In genomic region chr11:15446929-15447328, GRCh38 we compare ENCODE assay signal across 17 cellular contexts.
DNase-seq lines count a peak whose midpoint lies in the region; ATAC-seq and TF ChIP-seq lines count a peak whose summit lies in the region.
"Had no signal": no experiment of that assay in that cellular context is flagged by ENCODE, and none has a peak within 500 bp of the region (broad histone marks: within the 10 kb centered on the region; RNA-seq: fewer than 3 reads in every experiment).

No MANE protein-coding gene starts in this region.

- no peak overlapping the region for H3K9ac ChIP-seq in HUES64 (ENCODE audit: low read depth, low read length)
- no peak overlapping the region for H3K9ac ChIP-seq in neural cell (ENCODE audit: low read length)
- H3K9ac ChIP-seq: BLaER1 had no signal

- H3K9me2 ChIP-seq in GM23338 (ENCODE audit: insufficient read depth) (no peaks in the 10 kb centered on the region; the same call in 1 of the 2 replicates), neural cell (ENCODE audit: insufficient read depth, low read length) (no peaks in the 10 kb centered on the region)

- in situ Hi-C loops in GM13977 (cut with MboI; ENCODE audit: low pct_unique_long_range_greater_than_20kb, low sequenced_read_pairs, unreplicated experiment) = no loop called here

- no peak for DNase-seq in GM23338 (ENCODE audit: low spot score)
- DNase-seq in WTC11 (ENCODE audit: low spot score) = no peak
- no peak for DNase-seq in SKM-1 treated with dmso at 0.1 percent for 144 hours (lab: John Stamatoyannopoulos, UW; ENCODE audit: unreplicated experiment)
- no peak for DNase-seq in SHP77 (lab: John Stamatoyannopoulos, UW)
- no peak for DNase-seq in GM13977 (ENCODE audit: low spot score)
- no peak for DNase-seq in cardiac septum (ENCODE audit: low spot score)
- DNase-seq: 8988T; CD4-positive, alpha-beta memory T cell; DMS153; DMS79; GDM1; IMR-90 had no signal

- H3F3A ChIP-seq in GM23338 (replicated peaks; ENCODE audit: low read depth) (no peaks in the 10 kb centered on the region), neural cell (ENCODE audit: insufficient read depth, low read length, poor library complexity, severe bottlenecking) (peaks cover 3% of the 10 kb centered on the region)

- H2AFZ ChIP-seq in GM23338 (peak overlapping the region; percentile 47; the same call in 1 of the 2 replicates), neural cell (ENCODE audit: low read depth, low read length) (no peak overlapping the region)

- H4K20me1 ChIP-seq in GM23338 (replicated peaks; ENCODE audit: insufficient read depth) (no peaks in the 10 kb centered on the region), neural cell (ENCODE audit: insufficient read depth) (no peaks in the 10 kb centered on the region)
- H4K20me1 ChIP-seq: BLaER1 had no signal

- TF ChIP-seq CTCF in GM23338 (conservative IDR thresholded peaks at IDR 0.05; ENCODE audit: low read depth in 2 of 2) = no peak
- TF ChIP-seq CTCF in WTC11 (IDR thresholded peaks at IDR 0.05) = no peak
- TF ChIP-seq CTCF in neural cell (IDR thresholded peaks at IDR 0.05; ENCODE audit: poor library complexity, severe bottlenecking) = no peak
- no peak for TF ChIP-seq CTCF in GM13977 (IDR thresholded peaks at IDR 0.05; ENCODE audit: extremely low read depth, insufficient read depth, missing control alignments)

- 45% methylated on average over 3 of the region's 3 CpGs for WGBS in HUES64

- no peak overlapping the region for H3K27ac Mint-ChIP-seq in GM23338
- no peak overlapping the region for H3K27ac Mint-ChIP-seq in WTC11
- H3K27ac Mint-ChIP-seq: CD4-positive, alpha-beta memory T cell had no signal

- H3K4me2 ChIP-seq in GM23338 (no peak overlapping the region), neural cell (ENCODE audit: low read length) (no peak overlapping the region)
- H3K4me2 ChIP-seq: BLaER1 had no signal

- no peaks in the 10 kb centered on the region for H3K9me3 ChIP-seq in HUES64 (ENCODE audit: insufficient read depth, low read depth, low read length)
- no peaks in the 10 kb centered on the region for H3K9me3 ChIP-seq in neural cell (ENCODE audit: low read length)
- H3K9me3 ChIP-seq: BLaER1, HAP-1 had no signal

- POLR2A ChIA-PET in WTC11 (lab: Charles Lee) = no interaction called here

- intact Hi-C loops in cardiac septum (cut with DNase I) = no loop called here

- H3K27me3 ChIP-seq in GM23338 (ENCODE audit: insufficient read depth) (no peaks in the 10 kb centered on the region), HUES64 (ENCODE audit: insufficient read depth, low read length) (no peaks in the 10 kb centered on the region), neural cell (ENCODE audit: insufficient read depth, low read depth, low read length) (no peaks in the 10 kb centered on the region)
- H3K27me3 ChIP-seq: BLaER1 had no signal

- H3K36me3 ChIP-seq in GM23338 (ENCODE audit: insufficient read depth) (no peaks in the 10 kb centered on the region), HUES64 (ENCODE audit: insufficient read depth, low read length) (no peaks in the 10 kb centered on the region), neural cell (ENCODE audit: insufficient read depth, low read length) (no peaks in the 10 kb centered on the region)
- H3K36me3 ChIP-seq: BLaER1, HAP-1 had no signal

- no peak overlapping the region for H3K4me3 Mint-ChIP-seq in GM23338
- no peak overlapping the region for H3K4me3 Mint-ChIP-seq in WTC11
- H3K4me3 Mint-ChIP-seq: CD14-positive monocyte; CD4-positive, alpha-beta memory T cell had no signal

- H3K27me3 Mint-ChIP-seq in GM23338 (ENCODE audit: insufficient read depth, low read depth, poor library complexity) (no peaks in the 10 kb centered on the region), WTC11 (ENCODE audit: low read depth) (no peaks in the 10 kb centered on the region; the same call in 1 of the 2 replicates)
- H3K27me3 Mint-ChIP-seq: CD4-positive, alpha-beta memory T cell had no signal

- H3K9me3 Mint-ChIP-seq in GM23338 (no peaks in the 10 kb centered on the region), WTC11 (peaks cover 8% of the 10 kb centered on the region)

- CTCF ChIA-PET in WTC11 (lab: Charles Lee) = interaction anchor here (1.4 kb wide), 1 partner anchor 203 kb away, joined by 3 read pairs; no protein-coding TSS in a partner anchor

- no peaks in the 10 kb centered on the region for H3K79me2 ChIP-seq in GM23338 (replicated peaks; ENCODE audit: insufficient read depth)
- H3K79me2 ChIP-seq in neural cell (replicated peaks; ENCODE audit: insufficient read depth, low read length) = no peaks in the 10 kb centered on the region

- H3K36me3 Mint-ChIP-seq in GM23338 (ENCODE audit: low read depth) (no peaks in the 10 kb centered on the region), WTC11 (no peaks in the 10 kb centered on the region)
- H3K36me3 Mint-ChIP-seq: CD14-positive monocyte; CD4-positive, alpha-beta memory T cell had no signal

- H3K4me1 Mint-ChIP-seq in GM23338 (peaks cover 8% of the 10 kb centered on the region; the same call in 2 of the 3 replicates), WTC11 (peaks cover 10% of the 10 kb centered on the region)
- H3K4me1 Mint-ChIP-seq: CD14-positive monocyte; CD4-positive, alpha-beta memory T cell had no signal

- ATAC-seq in GM23338 = peak; percentile 68
- peak; percentile 60 for ATAC-seq in WTC11

- no peak for TF ChIP-seq RAD21 in neural cell (conservative IDR thresholded peaks at IDR 0.05)

- no peaks in the 10 kb centered on the region for H3K4me1 ChIP-seq in GM23338 (ENCODE audit: insufficient read depth)
- 0 out of 2 replicates have a peak, but pooled peaks cover 6% of the 10 kb centered on the region for H3K4me1 ChIP-seq in HUES64 (ENCODE audit: insufficient read depth, low read length)
- H3K4me1 ChIP-seq: BLaER1, HAP-1 had no signal

- TF ChIP-seq EP300 in neural cell (conservative IDR thresholded peaks at IDR 0.05; ENCODE audit: poor library complexity, severe bottlenecking) = peak; percentile 55

- no peak overlapping the region for H3K27ac ChIP-seq in GM23338 (ENCODE audit: low read depth)
- H3K27ac ChIP-seq in HUES64 (ENCODE audit: low read depth, low read length) = peak overlapping the region; percentile 5; the same call in 1 of the 2 replicates
- peak overlapping the region; percentile 41 for H3K27ac ChIP-seq in neural cell (ENCODE audit: low read length)
- H3K27ac ChIP-seq: BLaER1 had no signal

- H3K4me3 ChIP-seq in GM23338 (no peak overlapping the region), HUES64 (ENCODE audit: low read length) (no peak overlapping the region), neural cell (ENCODE audit: low read length) (no peak overlapping the region)
- H3K4me3 ChIP-seq: BLaER1, HAP-1 had no signal

TF ChIP-seq in GM23338, 12 proteins besides CTCF, POLR2A, EP300 and RAD21 (continues in another document):
- no peak for TF ChIP-seq STAT1 (IDR thresholded peaks at IDR 0.05; ENCODE audit: unreplicated experiment)
- no peak for TF ChIP-seq POLR2AphosphoS5 (IDR thresholded peaks at IDR 0.05; ENCODE audit: low read depth)

TF ChIP-seq in neural cell, 6 proteins besides CTCF, POLR2A, EP300 and RAD21:
- TF ChIP-seq MXI1 (conservative IDR thresholded peaks at IDR 0.05; ENCODE audit: poor library complexity, severe bottlenecking) (no peak), REST (IDR thresholded peaks at IDR 0.05; ENCODE audit: borderline replicate concordance) (peak; percentile 65), SMC3 (conservative IDR thresholded peaks at IDR 0.05; ENCODE audit: poor library complexity) (no peak), TAF1 (IDR thresholded peaks at IDR 0.05; ENCODE audit: low read depth) (no peak), POLR2AphosphoS5 (IDR thresholded peaks at IDR 0.05) (peak; percentile 63), EZH2 (IDR thresholded peaks at IDR 0.05; ENCODE audit: borderline replicate concordance, insufficient read depth, low read length, poor library complexity, severe bottlenecking) (no peak)
TF ChIP-seq in neural cell: peak in this region for 2.
